Comparison of ENCODE assay signal across 14 cellular contexts in genomic region chr4:27008693-27009092, GRCh38.
"Had no signal": no experiment of that assay in that cellular context is flagged by ENCODE, and none has a peak within 500 bp of the region (broad histone marks: within the 10 kb centered on the region; RNA-seq: fewer than 3 reads in every experiment).

No MANE protein-coding gene starts in this region.

- DNase-seq: activated B cell treated with CpG ODN at 0.5 μM for 24 hours; activated CD4-positive, alpha-beta T cell treated with anti-CD3 and anti-CD28 coated beads, Interleukin-2, amount 50 U/mL, for 1 hour; activated gamma-delta T cell treated with Interleukin-2 at 50 U/mL for 16 hours; activated T-cell treated with anti-CD3 and anti-CD28 coated beads, Interleukin-2, amount 50 U/mL, for 48 hours; dorsolateral prefrontal cortex; foreskin keratinocyte; nephron progenitor cell; stimulated activated CD4-positive, alpha-beta T cell treated with anti-CD3 and anti-CD28 coated beads, Interleukin-4, amount 100 ng/mL, for 1 hour; stimulated activated CD8-positive, alpha-beta memory T cell treated with anti-CD3 and anti-CD28 coated beads, Interleukin-4, amount 100 ng/mL, for 48 hours; stimulated activated naive CD8-positive, alpha-beta T cell treated with anti-CD3 and anti-CD28 coated beads, Interleukin-15, amount 100 ng/mL, for 72 hours; T1000 had no signal

- H3K27me3 ChIP-seq: ascending aorta, dorsolateral prefrontal cortex, foreskin keratinocyte, vagina had no signal

- H3K4me3 Mint-ChIP-seq: activated B cell treated with CpG ODN at 0.5 μM for 24 hours; memory B cell; nephron progenitor cell; stimulated activated naive CD8-positive, alpha-beta T cell treated with anti-CD3 and anti-CD28 coated beads, Interleukin-15, amount 100 ng/mL, for 72 hours had no signal

- H3K9me3 Mint-ChIP-seq: activated B cell treated with CpG ODN at 0.5 μM for 24 hours; memory B cell; nephron progenitor cell; stimulated activated naive CD8-positive, alpha-beta T cell treated with anti-CD3 and anti-CD28 coated beads, Interleukin-15, amount 100 ng/mL, for 72 hours had no signal

- H3K27me3 Mint-ChIP-seq: activated B cell treated with CpG ODN at 0.5 μM for 24 hours; memory B cell; stimulated activated naive CD8-positive, alpha-beta T cell treated with anti-CD3 and anti-CD28 coated beads, Interleukin-15, amount 100 ng/mL, for 72 hours had no signal

- H3K27ac Mint-ChIP-seq: activated B cell treated with CpG ODN at 0.5 μM for 24 hours; nephron progenitor cell; stimulated activated naive CD8-positive, alpha-beta T cell treated with anti-CD3 and anti-CD28 coated beads, Interleukin-15, amount 100 ng/mL, for 72 hours had no signal

- H3K9me3 ChIP-seq: ascending aorta, vagina had no signal

- H3K36me3 ChIP-seq: ascending aorta, vagina had no signal

- ATAC-seq: foreskin keratinocyte; stimulated activated naive CD8-positive, alpha-beta T cell treated with anti-CD3 and anti-CD28 coated beads, Interleukin-15, amount 100 ng/mL, for 72 hours had no signal

- H3K27ac ChIP-seq: ascending aorta, dorsolateral prefrontal cortex, foreskin keratinocyte, vagina had no signal

- H3K4me3 ChIP-seq: ascending aorta, dorsolateral prefrontal cortex, vagina had no signal
